ENCODE assay signal across 8 cellular contexts in the genomic region with DNA sequence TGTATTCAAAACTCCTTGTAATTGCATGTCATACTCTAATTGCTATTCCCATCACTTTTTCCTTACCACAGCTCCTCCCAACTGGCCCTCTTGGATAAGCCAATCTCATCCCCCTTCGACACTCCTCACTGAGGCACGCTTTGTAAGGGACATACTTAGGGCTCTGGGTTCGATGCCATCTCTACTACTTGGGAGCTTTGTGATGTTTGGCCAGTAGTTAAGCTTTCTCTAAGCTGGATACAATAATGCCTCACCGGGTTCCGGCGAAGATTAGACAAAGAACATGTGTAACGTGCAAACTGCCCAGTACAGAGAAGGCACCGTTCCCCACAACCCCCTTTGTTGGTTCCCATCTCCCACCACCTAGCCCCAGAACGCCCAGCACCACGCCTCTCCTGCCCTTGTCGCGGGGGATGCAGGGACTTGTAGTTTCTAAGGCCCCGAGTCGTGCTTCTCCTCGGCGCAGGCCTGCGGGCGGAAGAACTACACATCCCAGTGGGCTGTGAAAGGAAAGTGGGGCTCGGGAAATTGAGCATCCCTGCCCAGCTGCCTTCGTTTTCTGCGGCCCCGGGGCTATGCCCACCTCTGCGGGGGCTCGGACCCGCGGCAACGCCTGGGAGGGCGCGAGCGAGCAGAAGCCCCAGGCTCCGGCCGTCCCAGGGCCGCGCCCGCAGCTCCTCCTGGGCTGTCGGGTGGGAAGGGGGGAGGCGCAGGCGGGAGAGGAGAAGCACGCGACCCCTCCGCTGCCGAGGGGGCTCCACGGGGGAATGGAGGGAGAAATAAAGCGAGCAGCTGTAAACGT. TPM values are rescaled to one million over a fixed set of nuclear protein-coding genes. Genes with fewer than 3 reads are reported as not detected.
DNase-seq lines count a peak whose midpoint lies in the region; ATAC-seq and TF ChIP-seq lines count a peak whose summit lies in the region.

No MANE protein-coding gene starts in this region.

- peak overlapping the region; percentile 85 for H3K27ac Mint-ChIP-seq in activated CD4-positive, alpha-beta T cell treated with anti-CD3 and anti-CD28 coated beads, Interleukin-2, amount 10 ng/mL, durations not matched to agents 24 days and 14 days

- peaks cover 31% of the 10 kb centered on the region for H3K4me1 Mint-ChIP-seq in activated CD4-positive, alpha-beta T cell treated with anti-CD3 and anti-CD28 coated beads, Interleukin-2, amount 10 ng/mL, durations not matched to agents 24 days and 14 days

- intact Hi-C loops in activated CD4-positive, alpha-beta T cell treated with anti-CD3 and anti-CD28 coated beads, Interleukin-2, amount 10 ng/mL, durations not matched to agents 24 days and 14 days (cut with micrococcal nuclease), result loop anchor here (1.0 to 5.0 kb wide), 8 partner anchors 10 to 603 kb away; a partner anchor contains a TSS

- peak; percentile 83 for ATAC-seq in GM19395 (IDR thresholded peaks at IDR 0.05; ENCODE audit: unreplicated experiment)
- peak; percentile 66 for ATAC-seq in HG03521 (IDR thresholded peaks at IDR 0.05; ENCODE audit: unreplicated experiment)
- peak; percentile 82 for ATAC-seq in left lobe of liver

- no peaks in the 10 kb centered on the region for H3K9me3 Mint-ChIP-seq in activated CD4-positive, alpha-beta T cell treated with anti-CD3 and anti-CD28 coated beads, Interleukin-2, amount 10 ng/mL, durations not matched to agents 24 days and 14 days

- DNase-seq in NCI-H526 treated with DMSO at 0.1 percent for 48 hours (lab: John Stamatoyannopoulos, UW) (peak; percentile 93), coronary artery (ENCODE audit: low spot score) (peak; percentile 91), left lobe of liver (ENCODE audit: low spot score) (peak; percentile 89)
- DNase-seq in activated CD4-positive, alpha-beta T cell treated with anti-CD3 and anti-CD28 coated beads, Interleukin-2, amount 10 ng/mL, durations not matched to agents 24 days and 14 days, result peak; percentile 96
- DNase-seq in stimulated activated CD4-positive, alpha-beta T cell treated with anti-CD3 and anti-CD28 coated beads, Interleukin-1b, Interleukin-23, amount 100 ng/mL, for 48 hours, result peak; percentile 90

- H3K4me3 ChIP-seq in coronary artery, result peak overlapping the region; percentile 87

- TF ChIP-seq CTCF in C4-2B (conservative IDR thresholded peaks at IDR 0.05), result no peak
- no peak for TF ChIP-seq CTCF in coronary artery (IDR thresholded peaks at IDR 0.05)

- H3K27ac ChIP-seq in C4-2B, result peak overlapping the region; percentile 88
- peak overlapping the region; percentile 94 to 96 for H3K27ac ChIP-seq in coronary artery

- peaks cover 12% of the 10 kb centered on the region for H3K36me3 Mint-ChIP-seq in activated CD4-positive, alpha-beta T cell treated with anti-CD3 and anti-CD28 coated beads, Interleukin-2, amount 10 ng/mL, durations not matched to agents 24 days and 14 days (ENCODE audit: low read depth)

- H3K4me3 Mint-ChIP-seq in activated CD4-positive, alpha-beta T cell treated with anti-CD3 and anti-CD28 coated beads, Interleukin-2, amount 10 ng/mL, durations not matched to agents 24 days and 14 days, result peak overlapping the region; percentile 82

- peaks cover 14% of the 10 kb centered on the region for H3K27me3 Mint-ChIP-seq in activated CD4-positive, alpha-beta T cell treated with anti-CD3 and anti-CD28 coated beads, Interleukin-2, amount 10 ng/mL, durations not matched to agents 24 days and 14 days

RNA-seq across cellular contexts. Expression of a gene that starts 1.1 kb away (rescaled TPM):
- total RNA-seq in activated CD4-positive, alpha-beta T cell treated with anti-CD3 and anti-CD28 coated beads, Interleukin-2, amount 10 ng/mL, durations not matched to agents 24 days and 14 days, result 13.2 and 14.1 TPM in 2 replicates
- total RNA-seq in left lobe of liver, result 13.7 TPM

RNA-seq across cellular contexts. Expression of a gene that starts 56.5 kb away (rescaled TPM):
- total RNA-seq in activated CD4-positive, alpha-beta T cell treated with anti-CD3 and anti-CD28 coated beads, Interleukin-2, amount 10 ng/mL, durations not matched to agents 24 days and 14 days, result 10.1 and 10.7 TPM in 2 replicates
- total RNA-seq in left lobe of liver, result 6.8 TPM

Comparison
In these comparisons a context has a peak if more than half of its experiments do, and no peak if none do; other contexts are left out.
1. Peak in every context shown above with its lines: DNase-seq, ATAC-seq, H3K4me3 ChIP-seq and H3K27ac ChIP-seq.